8 cellular contexts compared by ENCODE assay signal in genomic region chr6:142844065-142844755, GRCh38.
A peak's percentile ranks its signal among the peaks of the same experiment; 100 is the strongest.
DNase-seq lines count a peak whose midpoint lies in the region; ATAC-seq and TF ChIP-seq lines count a peak whose summit lies in the region.

No MANE protein-coding gene starts in this region.

- intact Hi-C loops in spleen (cut with DNase I; ENCODE audit: low total_unique reads), result no loop called here

- H3K9me3 ChIP-seq in spleen, result no peaks in the 10 kb centered on the region

- H3K27me3 Mint-ChIP-seq in activated T-cell treated with anti-CD3 and anti-CD28 coated beads, Interleukin-2, amount 50 U/mL, for 4 hours (ENCODE audit: low read depth), result no peaks in the 10 kb centered on the region

- peak overlapping the region; percentile 72 for H3K4me3 Mint-ChIP-seq in activated T-cell treated with anti-CD3 and anti-CD28 coated beads, Interleukin-2, amount 50 U/mL, for 4 hours

- H3K36me3 ChIP-seq in spleen, result no peaks in the 10 kb centered on the region

- TF ChIP-seq CTCF in HL-60 (IDR thresholded peaks at IDR 0.05; ENCODE audit: insufficient read depth, low read length), result no peak
- TF ChIP-seq CTCF in choroid plexus epithelial cell (conservative IDR thresholded peaks at IDR 0.05; ENCODE audit: low read depth, low read length), result no peak
- no peak for TF ChIP-seq CTCF in spleen (IDR thresholded peaks at IDR 0.05 in 8 of 11, conservative IDR thresholded peaks at IDR 0.05 in 3 of 11)

- peaks cover 88% of the 10 kb centered on the region for H3K4me1 Mint-ChIP-seq in activated T-cell treated with anti-CD3 and anti-CD28 coated beads, Interleukin-2, amount 50 U/mL, for 4 hours (ENCODE audit: low read depth)

- H3K27ac ChIP-seq in HL-60 (replicated peaks), result peak overlapping the region; percentile 4; the same call in 1 of the 2 replicates
- H3K27ac ChIP-seq in spleen, result peak overlapping the region; percentile 76 to 90 (median 84)

- DNase-seq in activated T-cell treated with anti-CD3 and anti-CD28 coated beads, Interleukin-2, amount 50 U/mL, for 4 hours, result no peak
- DNase-seq in activated T-cell treated with anti-CD3 and anti-CD28 coated beads for 4 hours (no peak), HL-60 (ENCODE audit: low read depth in 1 of 2, low spot score in 1 of 2) (no peak), choroid plexus epithelial cell (ENCODE audit: low read depth) (peak; percentile 60), spleen (no peak), kidney glomerular epithelial cell (lab: John Stamatoyannopoulos, UW) (no peak), cerebellar cortex (ENCODE audit: low spot score) (no peak)

- no peak for ATAC-seq in activated T-cell treated with anti-CD3 and anti-CD28 coated beads, Interleukin-2, amount 50 U/mL, for 4 hours
- no peak for ATAC-seq in HG03095 (IDR thresholded peaks at IDR 0.05; ENCODE audit: unreplicated experiment)

- H3K4me3 ChIP-seq in HL-60 (replicated peaks; ENCODE audit: insufficient read depth, low read length) (no peak overlapping the region), choroid plexus epithelial cell (ENCODE audit: low read depth, low read length) (no peak overlapping the region), spleen (peak overlapping the region in 4 of 8 donors; percentile 11 to 57 (median 16))

- peaks cover 47 to 94% (median 86%) of the 10 kb centered on the region in 6 donors for H3K4me1 ChIP-seq in spleen

- WGBS in spleen, 5 donors, result 27 to 51% (median 33%) methylated on average over 6 of the region's 6 CpGs

- H3K27me3 ChIP-seq in HL-60 (ENCODE audit: insufficient read depth, poor library complexity, severe bottlenecking) (no peaks in the 10 kb centered on the region), spleen (replicated peaks in 1 of 7) (no peaks in the 10 kb centered on the region)

- TF ChIP-seq POLR2A in spleen (IDR thresholded peaks at IDR 0.05), result no peak

- H3K36me3 Mint-ChIP-seq in activated T-cell treated with anti-CD3 and anti-CD28 coated beads, Interleukin-2, amount 50 U/mL, for 4 hours (ENCODE audit: insufficient read depth), result peaks cover 9% of the 10 kb centered on the region

- H3K9me3 Mint-ChIP-seq in activated T-cell treated with anti-CD3 and anti-CD28 coated beads, Interleukin-2, amount 50 U/mL, for 4 hours, result no peaks in the 10 kb centered on the region
